1 cellular context compared by ENCODE assay signal in genomic region chr3:118480101-118480860, GRCh38.
TF ChIP-seq lines count a peak whose summit lies in the region.

No MANE protein-coding gene starts in this region.

TF ChIP-seq in H1, 55 proteins besides CTCF, POLR2A, EP300 and RAD21 (continued from another document):
- TF ChIP-seq USF2 (IDR thresholded peaks at IDR 0.05; ENCODE audit: low read length) = no peak
